ENCODE assay signal across 8 cellular contexts in genomic region chr12:10749700-10750384, GRCh38. TPM values are rescaled to one million over a fixed set of nuclear protein-coding genes. Genes with fewer than 3 reads are reported as not detected.
DNase-seq lines count a peak whose midpoint lies in the region; ATAC-seq and TF ChIP-seq lines count a peak whose summit lies in the region.

No MANE protein-coding gene starts in this region.

- peak; percentile 73 for ATAC-seq in GM18858 (IDR thresholded peaks at IDR 0.05; ENCODE audit: unreplicated experiment)
- ATAC-seq in HG03108 (IDR thresholded peaks at IDR 0.05; ENCODE audit: unreplicated experiment), result peak; percentile 84

- TF ChIP-seq CTCF in AG04449 (IDR thresholded peaks at IDR 0.05; ENCODE audit: insufficient read depth, low read length, missing control alignments), result peak; percentile 80

- DNase-seq in AG04449 (ENCODE audit: low read depth, low spot score), result peak; percentile 65
- peak; percentile 53 for DNase-seq in NCI-H2227 treated with DMSO at 0.1 percent for 48 hours (lab: John Stamatoyannopoulos, UW)
- DNase-seq in activated CD4-positive, CD25-positive, alpha-beta regulatory T cell (lab: John Stamatoyannopoulos, UW), result peak in 3 of 4 experiments; percentile 6 to 29 (median 19)
- DNase-seq in cerebellum (ENCODE audit: low spot score), result peak; percentile 47
- DNase-seq in kidney glomerular epithelial cell (lab: John Stamatoyannopoulos, UW), result peak; percentile 95
- peak; percentile 36 to 62 for DNase-seq in stimulated activated CD4-positive, alpha-beta T cell treated with anti-CD3 and anti-CD28 coated beads, Interleukin-1b, Interleukin-23, amount 100 ng/mL, for 4 hours (ENCODE audit: low read depth in 2 of 2)

- CTCF ChIA-PET in AG04449 (lab: Yijun Ruan, JAX), result interaction anchor here (0.6 to 3.5 kb wide), 49 partner anchors 8 to 741 kb away, joined by 3 to 31 read pairs (median 4); partner anchors contain the start of genes MAGOHB and YBX3

- POLR2A ChIA-PET in AG04449 (lab: Yijun Ruan, JAX), result interaction anchor here (1.1 kb wide), 1 partner anchor 26 kb away, joined by 3 read pairs; the partner anchor contains the start of gene YBX3

- H3K4me3 ChIP-seq in AG04449 (ENCODE audit: low read depth, low read length), result peak overlapping the region; percentile 51

RNA-seq across cellular contexts. Expression of gene YBX3, which starts 26.7 kb away (rescaled TPM):
- total RNA-seq in cerebellum, result 16.2 TPM

RNA-seq across cellular contexts. Expression of gene TAS2R7, which starts 52.6 kb away (rescaled TPM):
- total RNA-seq in cerebellum, result 0.91 TPM

RNA-seq across cellular contexts. Expression of gene TAS2R8, which starts 57.2 kb away (rescaled TPM):
- 1.5 TPM for total RNA-seq in cerebellum

Comparison
In these comparisons a context has a peak if more than half of its experiments do, and no peak if none do; other contexts are left out.
1. Peak in every context shown above with its lines: DNase-seq, ATAC-seq and H3K4me3 ChIP-seq.
2. DNase-seq: peak in every context shown above with its lines; median percentile 95 in kidney glomerular epithelial cell; 65 in AG04449; 53 in NCI-H2227 treated with DMSO at 0.1 percent for 48 hours; 49 in stimulated activated CD4-positive, alpha-beta T cell treated with anti-CD3 and anti-CD28 coated beads, Interleukin-1b, Interleukin-23, amount 100 ng/mL, for 4 hours; 47 in cerebellum; 19 in activated CD4-positive, CD25-positive, alpha-beta regulatory T cell.